8 cellular contexts compared by ENCODE assay signal in genomic region chr2:10448646-10449480, GRCh38.
DNase-seq lines count a peak whose midpoint lies in the region; ATAC-seq and TF ChIP-seq lines count a peak whose summit lies in the region.

No MANE protein-coding gene starts in this region.

- peak overlapping the region; percentile 87 for H3K4me3 ChIP-seq in coronary artery

- peak; percentile 92 for DNase-seq in NCI-H2227 treated with DMSO at 0.1 percent for 48 hours (lab: John Stamatoyannopoulos, UW)
- DNase-seq in activated CD4-positive, CD25-positive, alpha-beta regulatory T cell (lab: John Stamatoyannopoulos, UW): peak; percentile 35 to 95 (median 50)
- peak; percentile 93 for DNase-seq in coronary artery (ENCODE audit: low spot score)
- peak; percentile 88 for DNase-seq in medulla oblongata (ENCODE audit: extremely low spot score)
- peak; percentile 16 for DNase-seq in stimulated activated CD8-positive, alpha-beta memory T cell treated with anti-CD3 and anti-CD28 coated beads, Interleukin-12 subunit alpha, Interleukin-12 subunit beta, amount 100 ng/mL, for 1 hour (ENCODE audit: low read depth)

- TF ChIP-seq CTCF in 22Rv1 (IDR thresholded peaks at IDR 0.05): peak; percentile 36
- no peak for TF ChIP-seq CTCF in coronary artery (IDR thresholded peaks at IDR 0.05)

- peak; percentile 54 for ATAC-seq in GM18867 (IDR thresholded peaks at IDR 0.05; ENCODE audit: unreplicated experiment)
- peak; percentile 64 for ATAC-seq in HG03097 (IDR thresholded peaks at IDR 0.05; ENCODE audit: low FRiP score, unreplicated experiment)

- H3K27ac ChIP-seq in 22Rv1 (peak overlapping the region; percentile 93), coronary artery (peak overlapping the region; percentile 93 to 98)

Comparison
In these comparisons a context has a peak if more than half of its experiments do, and no peak if none do; other contexts are left out.
1. Peak in every context shown above with its lines: DNase-seq, ATAC-seq, H3K4me3 ChIP-seq and H3K27ac ChIP-seq.
2. DNase-seq: peak in every context shown above with its lines; median percentile 93 in coronary artery; 92 in NCI-H2227 treated with DMSO at 0.1 percent for 48 hours; 88 in medulla oblongata; 50 in activated CD4-positive, CD25-positive, alpha-beta regulatory T cell; 16 in stimulated activated CD8-positive, alpha-beta memory T cell treated with anti-CD3 and anti-CD28 coated beads, Interleukin-12 subunit alpha, Interleukin-12 subunit beta, amount 100 ng/mL, for 1 hour.